ENCODE assay signal across 18 cellular contexts in genomic region chr18:34611904-34612303, GRCh38.
A peak's percentile ranks its signal among the peaks of the same experiment; 100 is the strongest.
DNase-seq lines count a peak whose midpoint lies in the region; ATAC-seq and TF ChIP-seq lines count a peak whose summit lies in the region.
"Had no signal": no experiment of that assay in that cellular context is flagged by ENCODE, and none has a peak within 500 bp of the region (broad histone marks: within the 10 kb centered on the region; RNA-seq: fewer than 3 reads in every experiment).

No MANE protein-coding gene starts in this region.

- H3K9me3 ChIP-seq in neuronal stem cell (replicated peaks in 1 of 2; ENCODE audit: control insufficient read depth in 2 of 2, insufficient read depth in 1 of 2, low read depth in 1 of 2, low read length in 2 of 2) (peaks cover 0 to 4% of the 10 kb centered on the region in 2 donors), aorta (ENCODE audit: control insufficient read depth, low read length) (no peaks in the 10 kb centered on the region), OCI-LY7 (ENCODE audit: low read length) (no peaks in the 10 kb centered on the region)

- H3K14ac ChIP-seq in neuronal stem cell (ENCODE audit: low read length), result peak overlapping the region; percentile 86

- H3K36me3 ChIP-seq in neuronal stem cell (replicated peaks in 1 of 2; ENCODE audit: control insufficient read depth in 2 of 2, insufficient read depth in 2 of 2, low read length in 2 of 2) (no peaks in the 10 kb centered on the region), aorta (ENCODE audit: control insufficient read depth in 1 of 2, insufficient read depth in 2 of 2, low read length in 1 of 2) (no peaks in the 10 kb centered on the region), OCI-LY7 (ENCODE audit: insufficient read depth, low read length) (no peaks in the 10 kb centered on the region)

- H3K27me3 ChIP-seq in neuronal stem cell (ENCODE audit: control insufficient read depth in 3 of 3, insufficient read depth in 3 of 3, low read depth in 1 of 3, low read length in 3 of 3), result no peaks in the 10 kb centered on the region
- H3K27me3 ChIP-seq in aorta (ENCODE audit: control insufficient read depth in 1 of 2, insufficient read depth in 2 of 2, low read length in 1 of 2), result no peaks in the 10 kb centered on the region

- H3K9me2 ChIP-seq in OCI-LY7 (ENCODE audit: insufficient read depth, low read length), result no peaks in the 10 kb centered on the region

- WGBS in neuronal stem cell (ENCODE audit: extremely low coverage in 2 of 2, insufficient read length in 2 of 2, insufficient replicate concordance in 1 of 2), 2 donors, result no CpG with 5 or more reads among the region's 10 CpGs
- 88 to 93% methylated on average over 10 of the region's 10 CpGs for WGBS in aorta, 2 donors

- peak overlapping the region; percentile 66 for H2BK5ac ChIP-seq in neuronal stem cell (ENCODE audit: low read length)

- DNase-seq in cerebellum (ENCODE audit: low spot score) (peak; percentile 69), left cardiac atrium (peak; percentile 21), neuronal stem cell (ENCODE audit: low spot score) (no peak), aorta (no peak), GM19238 (ENCODE audit: insufficient read length, low spot score) (no peak), OCI-LY7 (ENCODE audit: low spot score) (no peak)
- DNase-seq in stimulated activated CD4-positive, alpha-beta T cell treated with anti-CD3 and anti-CD28 coated beads, Interleukin-15, amount 100 ng/mL, for 24 hours, result no peak
- DNase-seq: ACHN, GF-D8, NCI-H1105, NCI-H1694 treated with DMSO at 0.1 percent for 48 hours, NCI-H510A treated with DMSO at 0.1 percent for 48 hours, NCI-H774, SIG-M5 had no signal

- H2BK120ac ChIP-seq in neuronal stem cell (ENCODE audit: low read depth, low read length), result no peak overlapping the region

- H3K4me1 ChIP-seq in neuronal stem cell (ENCODE audit: control insufficient read depth in 2 of 2, insufficient read depth in 1 of 2, low read depth in 1 of 2, low read length in 2 of 2) (no peaks in the 10 kb centered on the region), aorta (ENCODE audit: control insufficient read depth in 1 of 2, insufficient read depth in 2 of 2, low read length in 2 of 2) (no peaks in the 10 kb centered on the region), OCI-LY7 (ENCODE audit: insufficient read depth, low read length, poor library complexity, severe bottlenecking) (no peaks in the 10 kb centered on the region)

- H3K4me2 ChIP-seq in neuronal stem cell (ENCODE audit: insufficient read depth, low read length, poor library complexity, severe bottlenecking) (no peak overlapping the region), OCI-LY7 (ENCODE audit: low read length) (no peak overlapping the region)
- H3K4me2 ChIP-seq: GM23338 had no signal

- CTCF ChIA-PET in OCI-LY7 (lab: Charles Lee; ENCODE audit: unreplicated experiment), result no interaction called here

- peak overlapping the region; percentile 49 for H2BK15ac ChIP-seq in neuronal stem cell (ENCODE audit: low read length)

- H3K23ac ChIP-seq in neuronal stem cell (ENCODE audit: low read depth, low read length, poor library complexity), result peak overlapping the region; percentile 95

- H3K79me2 ChIP-seq in OCI-LY7 (ENCODE audit: insufficient read depth, low read depth, low read length), result no peaks in the 10 kb centered on the region

- BruUV-seq in OCI-LY7 (replicated peaks; lab: Mats Ljungman, UMichigan), result no TSS peak

- H3K18ac ChIP-seq in neuronal stem cell (ENCODE audit: low read length), result peak overlapping the region; percentile 89

- peak overlapping the region; percentile 37 for H3K4ac ChIP-seq in neuronal stem cell (ENCODE audit: low read length)

- POLR2A ChIA-PET in OCI-LY7 (lab: Charles Lee), result no interaction called here

- H2BK12ac ChIP-seq in neuronal stem cell (ENCODE audit: low read length), result peak overlapping the region; percentile 76

- intact Hi-C loops in left cardiac atrium (cut with DNase I) (no loop called here), aorta (cut with DNase I) (no loop called here), OCI-LY7 (cut with micrococcal nuclease; ENCODE audit: unreplicated experiment) (no loop called here)

- H3K27ac ChIP-seq in neuronal stem cell (replicated peaks; ENCODE audit: low read length), result no peak overlapping the region
- H3K27ac ChIP-seq in aorta (ENCODE audit: low read depth in 1 of 2, low read length in 2 of 2), result no peak overlapping the region
- no peak overlapping the region for H3K27ac ChIP-seq in OCI-LY7 (ENCODE audit: low read depth, low read length, poor library complexity, severe bottlenecking)

- H4K91ac ChIP-seq in neuronal stem cell (ENCODE audit: low read depth, low read length, poor library complexity), result no peak overlapping the region

- H4K8ac ChIP-seq in neuronal stem cell (ENCODE audit: low read depth, low read length), result peak overlapping the region; percentile 65

- ATAC-seq in left cardiac atrium, result peak; percentile 30 to 70
- ATAC-seq in aorta (ENCODE audit: low FRiP score), result peak; percentile 48
- ATAC-seq: GM12878, GM23338, K562, SK-N-SH treated with all-trans-retinoic acid at 6 μM for 48 hours had no signal

- no peak overlapping the region for H2AFZ ChIP-seq in neuronal stem cell (ENCODE audit: low read length)
- H2AFZ ChIP-seq in OCI-LY7 (ENCODE audit: low read length), result no peak overlapping the region
- H2AFZ ChIP-seq: GM23338 had no signal

- H3K79me1 ChIP-seq in neuronal stem cell (ENCODE audit: low read depth, low read length), result no peaks in the 10 kb centered on the region

- peak overlapping the region; percentile 71 for H2AK5ac ChIP-seq in neuronal stem cell (ENCODE audit: low read depth, low read length)

- peak overlapping the region in 1 of 2 donors; percentile 37 for H3K4me3 ChIP-seq in neuronal stem cell (ENCODE audit: low read length in 2 of 2)
- H3K4me3 ChIP-seq in aorta (ENCODE audit: low read length in 2 of 2), result no peak overlapping the region
- no peak overlapping the region for H3K4me3 ChIP-seq in OCI-LY7 (ENCODE audit: low read depth, low read length, poor library complexity, severe bottlenecking)
- H3K4me3 ChIP-seq: GM12878, GM23338, K562 had no signal

- no peaks in the 10 kb centered on the region for H4K20me1 ChIP-seq in OCI-LY7 (ENCODE audit: insufficient read depth, low read length)

- TF ChIP-seq CTCF in OCI-LY7 (conservative IDR thresholded peaks at IDR 0.05; ENCODE audit: low read length), result no peak

- H3K9ac ChIP-seq in neuronal stem cell (ENCODE audit: low read depth, low read length, poor library complexity), result peak overlapping the region; percentile 50

Comparison
In these comparisons a context has a peak if more than half of its experiments do, and no peak if none do; other contexts are left out.
1. DNase-seq: peak in cerebellum (single experiment) and left cardiac atrium (single experiment); none in neuronal stem cell (single experiment), aorta (0 of 2), GM19238 (single experiment), stimulated activated CD4-positive, alpha-beta T cell treated with anti-CD3 and anti-CD28 coated beads, Interleukin-15, amount 100 ng/mL, for 24 hours (single experiment) and OCI-LY7 (single experiment).